ENCODE assay signal across 12 cellular contexts in the genomic region with DNA sequence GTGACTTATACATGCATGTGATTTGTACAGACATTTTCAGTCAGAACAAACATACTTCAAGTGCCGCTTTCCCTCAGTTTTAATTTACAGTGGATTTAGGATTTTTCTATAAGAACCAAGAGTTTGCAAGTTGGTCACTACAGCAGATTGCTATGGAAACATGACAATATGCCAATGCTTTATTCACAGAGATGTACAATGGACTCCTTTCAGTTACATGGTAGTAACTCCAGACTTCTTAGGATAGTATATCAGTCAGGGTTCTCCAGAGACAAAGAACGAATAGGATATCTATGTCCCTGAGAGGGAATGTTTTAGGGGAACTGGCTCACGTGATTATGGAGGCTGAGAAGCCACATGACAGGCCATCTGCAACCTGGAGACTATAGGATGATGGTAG. TPM values are rescaled to one million over a fixed set of nuclear protein-coding genes. Genes with fewer than 3 reads are reported as not detected.
DNase-seq lines count a peak whose midpoint lies in the region; TF ChIP-seq lines count a peak whose summit lies in the region.
"Had no signal": no experiment of that assay in that cellular context is flagged by ENCODE, and none has a peak within 500 bp of the region (broad histone marks: within the 10 kb centered on the region; RNA-seq: fewer than 3 reads in every experiment).

No MANE protein-coding gene starts in this region.

- CTCF ChIA-PET in MCF 10A (lab: Yijun Ruan, JAX) = interaction anchor here (0.7 to 3.5 kb wide), 7 partner anchors 11 to 545 kb away, joined by 3 to 29 read pairs (median 5); partner anchors contain the start of gene IFI44L

- H3K4me1 Mint-ChIP-seq in MCF 10A (ENCODE audit: insufficient read depth, unreplicated experiment) (no peaks in the 10 kb centered on the region), brain (peaks cover 13% of the 10 kb centered on the region)
- H3K4me1 Mint-ChIP-seq in activated T-helper 1 cell treated with anti-CD3 and anti-CD28 coated beads, Interleukin-12 subunit alpha, Interleukin-12 subunit beta, Interleukin-2, Interleukin-4 antibody, amounts not matched to agents 30 ng/mL and 10 ng/mL and 1 ng/mL, durations not matched to agents 14 hours and 24 hours and 36 hours (ENCODE audit: low read depth) = peaks cover 29% of the 10 kb centered on the region
- H3K4me1 Mint-ChIP-seq: H9 had no signal

- intact Hi-C loops in MCF 10A (cut with micrococcal nuclease) = loop anchor here (1.0 kb wide), 3 partner anchors 60 to 547 kb away; no protein-coding TSS in a partner anchor
- intact Hi-C loops in breast epithelium (cut with DNase I; ENCODE audit: low total_unique reads) = no loop called here
- intact Hi-C loops in activated T-helper 1 cell treated with anti-CD3 and anti-CD28 coated beads, Interleukin-12 subunit alpha, Interleukin-12 subunit beta, Interleukin-2, Interleukin-4 antibody, amounts not matched to agents 30 ng/mL and 10 ng/mL and 1 ng/mL, durations not matched to agents 14 hours and 24 hours and 36 hours (cut with micrococcal nuclease) = loop anchor here (1.0 to 2.0 kb wide), 4 partner anchors 26 to 547 kb away; no protein-coding TSS in a partner anchor

- H3K4me3 Mint-ChIP-seq in MCF 10A (ENCODE audit: unreplicated experiment) (no peak overlapping the region), brain (no peak overlapping the region)
- no peak overlapping the region for H3K4me3 Mint-ChIP-seq in activated T-helper 1 cell treated with anti-CD3 and anti-CD28 coated beads, Interleukin-12 subunit alpha, Interleukin-12 subunit beta, Interleukin-2, Interleukin-4 antibody, amounts not matched to agents 30 ng/mL and 10 ng/mL and 1 ng/mL, durations not matched to agents 14 hours and 24 hours and 36 hours
- H3K4me3 Mint-ChIP-seq: CD8-positive, alpha-beta memory T cell; H9 had no signal

- H4K20me1 ChIP-seq in GM23248 (ENCODE audit: insufficient read depth) = no peaks in the 10 kb centered on the region
- H4K20me1 ChIP-seq: BLaER1 had no signal

- no peaks in the 10 kb centered on the region for H3K36me3 ChIP-seq in breast epithelium
- no peaks in the 10 kb centered on the region for H3K36me3 ChIP-seq in GM23248 (ENCODE audit: low read depth)
- H3K36me3 ChIP-seq in SJCRH30 = no peaks in the 10 kb centered on the region
- H3K36me3 ChIP-seq: BLaER1 had no signal

- no peak for DNase-seq in MCF 10A (ENCODE audit: unreplicated experiment)
- no peak for DNase-seq in breast epithelium (ENCODE audit: low spot score in 2 of 2)
- peak; percentile 65 for DNase-seq in pons (ENCODE audit: low spot score)
- no peak for DNase-seq in GM23248
- DNase-seq in SJCRH30 = no peak
- no peak for DNase-seq in activated T-helper 1 cell treated with anti-CD3 and anti-CD28 coated beads, Interleukin-12 subunit alpha, Interleukin-12 subunit beta, Interleukin-2, Interleukin-4 antibody, amounts not matched to agents 30 ng/mL and 10 ng/mL and 1 ng/mL, durations not matched to agents 14 hours and 24 hours and 36 hours (ENCODE audit: low spot score)
- DNase-seq: 8988T, GOT3, H9 had no signal

- 58 to 66% methylated on average over 3 of the region's 3 CpGs for WGBS in GM23248 (ENCODE audit: low coverage in 1 of 2, low lambda C conversion rate in 2 of 2, missing lambda C conversion rate in 2 of 2), 2 experiments

- no peaks in the 10 kb centered on the region for H3K9me2 ChIP-seq in GM23248 (ENCODE audit: insufficient read depth)

- H3F3A ChIP-seq in GM23248 (ENCODE audit: insufficient read depth) = no peaks in the 10 kb centered on the region

- H3K4me1 ChIP-seq in breast epithelium (no peaks in the 10 kb centered on the region), GM23248 (ENCODE audit: insufficient read depth) (no peaks in the 10 kb centered on the region), SJCRH30 (no peaks in the 10 kb centered on the region)
- H3K4me1 ChIP-seq: BLaER1 had no signal

- H3K27ac Mint-ChIP-seq in MCF 10A (ENCODE audit: low read depth, unreplicated experiment) = peak overlapping the region; percentile 49
- H3K27ac Mint-ChIP-seq in brain = peak overlapping the region in 3 of 5 experiments; percentile 25 to 33 (median 29)
- H3K27ac Mint-ChIP-seq in activated T-helper 1 cell treated with anti-CD3 and anti-CD28 coated beads, Interleukin-12 subunit alpha, Interleukin-12 subunit beta, Interleukin-2, Interleukin-4 antibody, amounts not matched to agents 30 ng/mL and 10 ng/mL and 1 ng/mL, durations not matched to agents 14 hours and 24 hours and 36 hours = no peak overlapping the region
- H3K27ac Mint-ChIP-seq: CD8-positive, alpha-beta memory T cell; H9 had no signal

- no peak overlapping the region for H3K27ac ChIP-seq in breast epithelium
- H3K27ac ChIP-seq in GM23248 = no peak overlapping the region
- no peak overlapping the region for H3K27ac ChIP-seq in SJCRH30
- H3K27ac ChIP-seq: BLaER1 had no signal

- no peak overlapping the region for H3K9ac ChIP-seq in GM23248
- H3K9ac ChIP-seq: BLaER1 had no signal

- no peak overlapping the region for H3K4me3 ChIP-seq in breast epithelium
- H3K4me3 ChIP-seq in GM23248 = no peak overlapping the region
- H3K4me3 ChIP-seq in SJCRH30 = no peak overlapping the region
- H3K4me3 ChIP-seq: BLaER1 had no signal

- no peak overlapping the region for H3K4me2 ChIP-seq in GM23248 (ENCODE audit: unreplicated experiment)
- H3K4me2 ChIP-seq: BLaER1 had no signal

- in situ Hi-C loops in GM23248 (cut with MboI) = loop anchor here (25.0 kb wide), 1 partner anchor 510 kb away; no protein-coding TSS in a partner anchor

- no peaks in the 10 kb centered on the region for H3K9me3 ChIP-seq in breast epithelium
- no peaks in the 10 kb centered on the region for H3K9me3 ChIP-seq in GM23248 (ENCODE audit: low read depth)
- no peaks in the 10 kb centered on the region for H3K9me3 ChIP-seq in SJCRH30 (replicated peaks)
- H3K9me3 ChIP-seq: BLaER1 had no signal

- H3K27me3 ChIP-seq in breast epithelium = no peaks in the 10 kb centered on the region
- H3K27me3 ChIP-seq in GM23248 (replicated peaks; ENCODE audit: insufficient read depth) = no peaks in the 10 kb centered on the region
- H3K27me3 ChIP-seq in SJCRH30 = no peaks in the 10 kb centered on the region
- H3K27me3 ChIP-seq: BLaER1 had no signal

- TF ChIP-seq CTCF in MCF 10A (IDR thresholded peaks at IDR 0.05; ENCODE audit: unreplicated experiment) (no peak), breast epithelium (IDR thresholded peaks at IDR 0.05) (no peak), brain (conservative IDR thresholded peaks at IDR 0.05) (no peak)

- H2AFZ ChIP-seq in GM23248 = no peak overlapping the region

- H3K79me2 ChIP-seq in GM23248 (ENCODE audit: insufficient read depth) = no peaks in the 10 kb centered on the region

- no peak for TF ChIP-seq POLR2A in breast epithelium (IDR thresholded peaks at IDR 0.05)

- BruUV-seq in MCF 10A (replicated peaks; lab: Mats Ljungman, UMichigan) = no TSS peak

- H3K27me3 Mint-ChIP-seq in MCF 10A (ENCODE audit: insufficient read depth, unreplicated experiment) (no peaks in the 10 kb centered on the region), brain (no peaks in the 10 kb centered on the region)
- H3K27me3 Mint-ChIP-seq in activated T-helper 1 cell treated with anti-CD3 and anti-CD28 coated beads, Interleukin-12 subunit alpha, Interleukin-12 subunit beta, Interleukin-2, Interleukin-4 antibody, amounts not matched to agents 30 ng/mL and 10 ng/mL and 1 ng/mL, durations not matched to agents 14 hours and 24 hours and 36 hours (ENCODE audit: insufficient read depth) = peaks cover 8% of the 10 kb centered on the region

- no peaks in the 10 kb centered on the region for H3K9me3 Mint-ChIP-seq in MCF 10A (ENCODE audit: unreplicated experiment)
- H3K9me3 Mint-ChIP-seq in brain = peaks cover 0 to 4% (median 0%) of the 10 kb centered on the region in 5 experiments
- no peaks in the 10 kb centered on the region for H3K9me3 Mint-ChIP-seq in activated T-helper 1 cell treated with anti-CD3 and anti-CD28 coated beads, Interleukin-12 subunit alpha, Interleukin-12 subunit beta, Interleukin-2, Interleukin-4 antibody, amounts not matched to agents 30 ng/mL and 10 ng/mL and 1 ng/mL, durations not matched to agents 14 hours and 24 hours and 36 hours
- H3K9me3 Mint-ChIP-seq: CD8-positive, alpha-beta memory T cell; H9 had no signal

- POLR2A ChIA-PET in MCF 10A (lab: Yijun Ruan, JAX) = no interaction called here

- H3K36me3 Mint-ChIP-seq in MCF 10A (ENCODE audit: insufficient read depth, unreplicated experiment) = no peaks in the 10 kb centered on the region
- H3K36me3 Mint-ChIP-seq in brain = no peaks in the 10 kb centered on the region
- H3K36me3 Mint-ChIP-seq in activated T-helper 1 cell treated with anti-CD3 and anti-CD28 coated beads, Interleukin-12 subunit alpha, Interleukin-12 subunit beta, Interleukin-2, Interleukin-4 antibody, amounts not matched to agents 30 ng/mL and 10 ng/mL and 1 ng/mL, durations not matched to agents 14 hours and 24 hours and 36 hours (ENCODE audit: low read depth) = no peaks in the 10 kb centered on the region
- H3K36me3 Mint-ChIP-seq: CD8-positive, alpha-beta memory T cell had no signal

RNA-seq across cellular contexts. Expression of gene IFI44, which starts 27.4 kb away (rescaled TPM):
- total RNA-seq in MCF 10A (2022) = 7.5 and 7.7 TPM in 2 replicates
- 10 to 100 TPM; 20.0 to 25.3 (median 24.0) TPM for total RNA-seq in breast epithelium
- 1.6 TPM for polyA plus RNA-seq in brain (ENCODE audit: insufficient read depth, low read depth, low replicate concordance)
- total RNA-seq in GM23248 (2014; rRNA removed; shearing (Covaris generic)) = 3.7 and 4.3 TPM in 2 replicates
- 0.86 and 1.3 TPM in 2 replicates for polyA plus RNA-seq in GM23248 (2016; fragmentation: Nextera tagmentation; extraction: Ambion mirVana)
- 6.5 and 11.7 TPM in 2 replicates for total RNA-seq in SJCRH30 (2014; rRNA removed; shearing (Covaris generic))
- 26.9 and 28.1 TPM in 2 replicates for total RNA-seq in activated T-helper 1 cell treated with anti-CD3 and anti-CD28 coated beads, Interleukin-12 subunit alpha, Interleukin-12 subunit beta, Interleukin-2, Interleukin-4 antibody, amounts not matched to agents 30 ng/mL and 10 ng/mL and 1 ng/mL, durations not matched to agents 14 hours and 24 hours and 36 hours
- total RNA-seq: H9 had no signal

RNA-seq across cellular contexts. Expression of gene IFI44L, which starts 56.7 kb away (rescaled TPM):
- total RNA-seq in MCF 10A (2022) = 8.0 and 11.9 TPM in 2 replicates
- total RNA-seq in breast epithelium = 10 to 100 TPM in 1 of 3 donors, 1 to 10 TPM in 2; 4.3 to 13.4 (median 7.8) TPM
- 3.0 TPM for polyA plus RNA-seq in brain (ENCODE audit: insufficient read depth, low read depth, low replicate concordance)
- total RNA-seq in GM23248 (2014; rRNA removed; shearing (Covaris generic)) = not detected in 2 replicates
- polyA plus RNA-seq in GM23248 (2016; fragmentation: Nextera tagmentation; extraction: Ambion mirVana) = 0.23 and 0.47 TPM in 2 replicates
- 0.43 and 0.67 TPM in 2 replicates for total RNA-seq in SJCRH30 (2014; rRNA removed; shearing (Covaris generic))
- total RNA-seq in activated T-helper 1 cell treated with anti-CD3 and anti-CD28 coated beads, Interleukin-12 subunit alpha, Interleukin-12 subunit beta, Interleukin-2, Interleukin-4 antibody, amounts not matched to agents 30 ng/mL and 10 ng/mL and 1 ng/mL, durations not matched to agents 14 hours and 24 hours and 36 hours = 16.7 and 21.8 TPM in 2 replicates
- total RNA-seq: H9 had no signal
